In the genomic region with DNA sequence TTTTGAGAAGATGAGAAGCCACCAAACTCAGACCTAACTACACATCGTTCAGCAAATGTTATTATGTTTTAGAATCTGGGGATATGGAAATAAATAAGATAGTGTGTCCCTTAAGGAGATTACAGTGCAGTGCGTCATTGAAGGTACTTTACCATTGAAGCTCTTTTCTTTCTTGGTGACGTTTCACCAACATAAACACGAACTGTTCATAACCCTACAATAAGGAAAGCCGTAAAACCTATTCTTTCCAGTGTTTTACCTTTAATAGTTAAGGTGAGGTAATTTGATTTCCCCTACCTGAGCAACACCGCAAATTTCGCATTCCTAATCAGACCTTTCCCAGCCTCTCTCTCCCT, we compare ENCODE assay signal across 1 cellular context.
TF ChIP-seq lines count a peak whose summit lies in the region.

No MANE protein-coding gene starts in this region.

TF ChIP-seq in SK-N-SH, 30 proteins besides CTCF, POLR2A, EP300 and RAD21 (continued from another document):
- TF ChIP-seq EZH2phosphoT487 (IDR thresholded peaks at IDR 0.05; ENCODE audit: borderline replicate concordance, low read depth) (no peak), USF2 (IDR thresholded peaks at IDR 0.05; ENCODE audit: borderline replicate concordance, low read depth, low read length) (no peak), FOSL2 (IDR thresholded peaks at IDR 0.05; ENCODE audit: borderline replicate concordance, low read depth) (no peak), CHD2 (IDR thresholded peaks at IDR 0.05; ENCODE audit: low read length, partially characterized antibody) (no peak), POLR2AphosphoS5 (IDR thresholded peaks at IDR 0.05; ENCODE audit: low read depth, low read length) (no peak), GATA2 (CRISPR knock-in tag; IDR thresholded peaks at IDR 0.05) (no peak), RCOR1 (IDR thresholded peaks at IDR 0.05; ENCODE audit: low read length) (no peak), SMC3 (IDR thresholded peaks at IDR 0.05; ENCODE audit: low read depth, low read length) (no peak), SIN3A (IDR thresholded peaks at IDR 0.05; ENCODE audit: borderline replicate concordance, low read depth, low read length) (no peak), RFX5 (IDR thresholded peaks at IDR 0.05; ENCODE audit: low read length) (no peak), GABPA (IDR thresholded peaks at IDR 0.05; ENCODE audit: low read depth) (no peak)
- TF ChIP-seq, protein P1, sequence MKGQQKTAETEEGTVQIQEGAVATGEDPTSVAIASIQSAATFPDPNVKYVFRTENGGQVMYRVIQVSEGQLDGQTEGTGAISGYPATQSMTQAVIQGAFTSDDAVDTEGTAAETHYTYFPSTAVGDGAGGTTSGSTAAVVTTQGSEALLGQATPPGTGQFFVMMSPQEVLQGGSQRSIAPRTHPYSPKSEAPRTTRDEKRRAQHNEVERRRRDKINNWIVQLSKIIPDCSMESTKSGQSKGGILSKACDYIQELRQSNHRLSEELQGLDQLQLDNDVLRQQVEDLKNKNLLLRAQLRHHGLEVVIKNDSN (IDR thresholded peaks at IDR 0.05; ENCODE audit: borderline replicate concordance, low read depth): no peak
- TF ChIP-seq, protein P2, sequence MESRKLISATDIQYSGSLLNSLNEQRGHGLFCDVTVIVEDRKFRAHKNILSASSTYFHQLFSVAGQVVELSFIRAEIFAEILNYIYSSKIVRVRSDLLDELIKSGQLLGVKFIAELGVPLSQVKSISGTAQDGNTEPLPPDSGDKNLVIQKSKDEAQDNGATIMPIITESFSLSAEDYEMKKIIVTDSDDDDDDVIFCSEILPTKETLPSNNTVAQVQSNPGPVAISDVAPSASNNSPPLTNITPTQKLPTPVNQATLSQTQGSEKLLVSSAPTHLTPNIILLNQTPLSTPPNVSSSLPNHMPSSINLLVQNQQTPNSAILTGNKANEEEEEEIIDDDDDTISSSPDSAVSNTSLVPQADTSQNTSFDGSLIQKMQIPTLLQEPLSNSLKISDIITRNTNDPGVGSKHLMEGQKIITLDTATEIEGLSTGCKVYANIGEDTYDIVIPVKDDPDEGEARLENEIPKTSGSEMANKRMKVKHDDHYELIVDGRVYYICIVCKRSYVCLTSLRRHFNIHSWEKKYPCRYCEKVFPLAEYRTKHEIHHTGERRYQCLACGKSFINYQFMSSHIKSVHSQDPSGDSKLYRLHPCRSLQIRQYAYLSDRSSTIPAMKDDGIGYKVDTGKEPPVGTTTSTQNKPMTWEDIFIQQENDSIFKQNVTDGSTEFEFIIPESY (IDR thresholded peaks at IDR 0.05; ENCODE audit: borderline replicate concordance, low read depth): no peak
